8 cellular contexts compared by ENCODE assay signal in the genomic region with DNA sequence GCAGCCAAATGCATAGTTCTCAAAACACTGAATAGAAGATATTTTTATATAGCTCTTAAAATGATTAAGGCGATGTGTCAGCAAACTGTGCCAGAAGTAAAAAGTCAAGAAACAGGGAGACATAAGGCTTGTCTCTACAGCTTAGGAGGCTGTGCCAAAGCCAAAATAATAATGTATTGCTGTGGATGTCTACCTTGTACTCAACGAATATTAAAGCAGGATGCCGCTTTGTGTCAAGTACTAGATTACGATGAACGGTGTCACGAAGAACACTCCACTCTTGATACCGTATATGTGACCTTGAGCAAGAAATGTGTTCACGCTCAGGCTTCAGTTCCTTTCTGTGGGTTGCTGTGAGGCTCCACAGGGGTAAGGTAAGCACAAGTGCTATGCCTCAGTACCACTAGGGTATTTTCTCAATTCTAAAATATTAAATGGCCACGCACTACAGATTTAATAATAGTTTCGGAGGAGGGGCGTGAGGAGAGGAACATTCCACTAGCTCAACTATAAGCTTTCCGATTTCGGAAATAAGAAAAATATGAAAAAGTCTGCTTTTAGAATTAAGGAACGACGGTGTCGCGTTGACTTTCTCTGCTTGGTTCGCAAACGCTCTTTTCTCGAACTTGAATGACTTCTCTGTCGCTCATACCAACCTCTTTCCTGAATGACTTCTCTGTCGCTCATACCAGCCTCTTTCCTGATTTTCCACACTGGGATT. TPM values are rescaled to one million over a fixed set of nuclear protein-coding genes. Genes with fewer than 3 reads are reported as not detected.
A peak's percentile ranks its signal among the peaks of the same experiment; 100 is the strongest.
DNase-seq lines count a peak whose midpoint lies in the region; ATAC-seq and TF ChIP-seq lines count a peak whose summit lies in the region.

No MANE protein-coding gene starts in this region.

- H3K36me3 Mint-ChIP-seq in activated CD8-positive, alpha-beta memory T cell treated with anti-CD3 and anti-CD28 coated beads, Interleukin-2, amount 10 ng/mL, durations not matched to agents 7 days and 5 days: no peaks in the 10 kb centered on the region

- no peaks in the 10 kb centered on the region for H3K27me3 Mint-ChIP-seq in activated CD8-positive, alpha-beta memory T cell treated with anti-CD3 and anti-CD28 coated beads, Interleukin-2, amount 10 ng/mL, durations not matched to agents 7 days and 5 days

- H3K4me3 ChIP-seq in neuron (ENCODE audit: low read length): peak overlapping the region; percentile 66

- ATAC-seq in activated CD8-positive, alpha-beta memory T cell treated with anti-CD3 and anti-CD28 coated beads, Interleukin-2, amount 10 ng/mL, durations not matched to agents 7 days and 5 days: peak; percentile 57

- H3K9me3 Mint-ChIP-seq in activated CD8-positive, alpha-beta memory T cell treated with anti-CD3 and anti-CD28 coated beads, Interleukin-2, amount 10 ng/mL, durations not matched to agents 7 days and 5 days (ENCODE audit: low read depth): no peaks in the 10 kb centered on the region

- no peaks in the 10 kb centered on the region for H3K27me3 ChIP-seq in neuron (ENCODE audit: insufficient read depth, low read length)

- peak; percentile 60 for DNase-seq in activated CD8-positive, alpha-beta memory T cell treated with anti-CD3 and anti-CD28 coated beads, Interleukin-2, amount 10 ng/mL, durations not matched to agents 7 days and 5 days
- DNase-seq in activated CD8-positive, alpha-beta memory T cell treated with anti-CD3 and anti-CD28 coated beads for 24 hours: no peak
- DNase-seq in HCEC 1CT (peak; percentile 3), M059J (ENCODE audit: low read depth) (peak; percentile 25), erythroblast (lab: John Stamatoyannopoulos, UW) (peak; percentile 59 to 65), NCI-H2029 treated with DMSO at 0.1 percent for 48 hours (lab: John Stamatoyannopoulos, UW) (no peak)
- DNase-seq in activated CD4-positive, alpha-beta T cell treated with anti-CD3 and anti-CD28 coated beads for 4 hours: peak; percentile 20 to 24

- peaks cover 24% of the 10 kb centered on the region for H3K4me1 Mint-ChIP-seq in activated CD8-positive, alpha-beta memory T cell treated with anti-CD3 and anti-CD28 coated beads, Interleukin-2, amount 10 ng/mL, durations not matched to agents 7 days and 5 days

- H3K4me1 ChIP-seq in neuron (ENCODE audit: insufficient read depth, low read length): peaks cover 11% of the 10 kb centered on the region

- TF ChIP-seq POLR2A in erythroblast (IDR thresholded peaks at IDR 0.05; ENCODE audit: low read length): no peak

- no peak overlapping the region for H3K4me3 Mint-ChIP-seq in activated CD8-positive, alpha-beta memory T cell treated with anti-CD3 and anti-CD28 coated beads, Interleukin-2, amount 10 ng/mL, durations not matched to agents 7 days and 5 days

- no peaks in the 10 kb centered on the region for H3K9me3 ChIP-seq in neuron (ENCODE audit: low read length)

- H2AFZ ChIP-seq in neuron (ENCODE audit: low read depth, low read length): peak overlapping the region; percentile 52

- CTCF ChIA-PET in activated CD8-positive, alpha-beta memory T cell treated with anti-CD3 and anti-CD28 coated beads, Interleukin-2, amount 10 ng/mL, durations not matched to agents 7 days and 5 days (lab: Charles Lee): interaction anchor here (0.8 to 3.7 kb wide), 13 partner anchors 8 to 1352 kb away, joined by 3 to 38 read pairs (median 5); partner anchors contain the start of gene ELMOD2

- H3K27ac Mint-ChIP-seq in activated CD8-positive, alpha-beta memory T cell treated with anti-CD3 and anti-CD28 coated beads, Interleukin-2, amount 10 ng/mL, durations not matched to agents 7 days and 5 days: no peak overlapping the region

- H3K36me3 ChIP-seq in neuron (ENCODE audit: insufficient read depth, low read length): no peaks in the 10 kb centered on the region

RNA-seq across cellular contexts. Expression of gene SCOC, which starts 0.7 kb away (rescaled TPM):
- 10 to 100 TPM; 22.3 to 26.6 TPM for total RNA-seq in activated CD8-positive, alpha-beta memory T cell treated with anti-CD3 and anti-CD28 coated beads, Interleukin-2, amount 10 ng/mL, durations not matched to agents 7 days and 5 days
- 47.5 and 83.0 TPM in 2 replicates for total RNA-seq in M059J (2014; rRNA removed; shearing (Covaris generic))

RNA-seq across cellular contexts. Expression of gene CLGN, which starts 54.7 kb away (rescaled TPM):
- total RNA-seq in activated CD8-positive, alpha-beta memory T cell treated with anti-CD3 and anti-CD28 coated beads, Interleukin-2, amount 10 ng/mL, durations not matched to agents 7 days and 5 days: under 1 TPM in 1 of 2 experiments, not detected in 1; 0.15 TPM
- 3.8 and 7.4 TPM in 2 replicates for total RNA-seq in M059J (2014; rRNA removed; shearing (Covaris generic))

Comparison
In these comparisons a context has a peak if more than half of its experiments do, and no peak if none do; other contexts are left out.
1. DNase-seq: peak in activated CD8-positive, alpha-beta memory T cell treated with anti-CD3 and anti-CD28 coated beads, Interleukin-2, amount 10 ng/mL, durations not matched to agents 7 days and 5 days (single experiment), HCEC 1CT (single experiment), M059J (single experiment), activated CD4-positive, alpha-beta T cell treated with anti-CD3 and anti-CD28 coated beads for 4 hours (2 of 2) and erythroblast (2 of 2); none in activated CD8-positive, alpha-beta memory T cell treated with anti-CD3 and anti-CD28 coated beads for 24 hours (single experiment) and NCI-H2029 treated with DMSO at 0.1 percent for 48 hours (single experiment).